27 cellular contexts compared by ENCODE assay signal in genomic region chr9:15972760-15973159, GRCh38.
"Had no signal": no experiment of that assay in that cellular context is flagged by ENCODE, and none has a peak within 500 bp of the region (broad histone marks: within the 10 kb centered on the region; RNA-seq: fewer than 3 reads in every experiment).

No MANE protein-coding gene starts in this region.

- H3K4me3 Mint-ChIP-seq: mesothelial cell of epicardium; naive thymus-derived CD4-positive, alpha-beta T cell; nephron; stimulated activated effector memory CD8-positive, alpha-beta T cell treated with anti-CD3 and anti-CD28 coated beads, Interleukin-12 subunit alpha, Interleukin-12 subunit beta, amount 100 ng/mL, for 72 hours had no signal

- H3K79me2 ChIP-seq: parathyroid adenoma had no signal

- H3K36me3 ChIP-seq: esophagus muscularis mucosa, heart right ventricle, left ventricle myocardium inferior, lower lobe of right lung, neutrophil, right lobe of liver, stomach, thyroid gland had no signal

- H3K4me3 ChIP-seq: esophagus muscularis mucosa, heart right ventricle, left ventricle myocardium inferior, lower lobe of right lung, mucosa of descending colon, right lobe of liver, stomach, thyroid gland had no signal

- H3K27ac Mint-ChIP-seq: mesothelial cell of epicardium; naive thymus-derived CD4-positive, alpha-beta T cell; progenitor cell of endocrine pancreas; stimulated activated effector memory CD8-positive, alpha-beta T cell treated with anti-CD3 and anti-CD28 coated beads, Interleukin-12 subunit alpha, Interleukin-12 subunit beta, amount 100 ng/mL, for 72 hours had no signal

- H3K27ac ChIP-seq: esophagus muscularis mucosa, foreskin keratinocyte, heart right ventricle, left ventricle myocardium inferior, lower lobe of right lung, neutrophil, parathyroid adenoma, right lobe of liver, stomach, thyroid gland had no signal

- H3K36me3 Mint-ChIP-seq: mesothelial cell of epicardium; naive thymus-derived CD4-positive, alpha-beta T cell; stimulated activated effector memory CD8-positive, alpha-beta T cell treated with anti-CD3 and anti-CD28 coated beads, Interleukin-12 subunit alpha, Interleukin-12 subunit beta, amount 100 ng/mL, for 72 hours had no signal

- H3K4me1 Mint-ChIP-seq: mesothelial cell of epicardium; naive thymus-derived CD4-positive, alpha-beta T cell; nephron; stimulated activated effector memory CD8-positive, alpha-beta T cell treated with anti-CD3 and anti-CD28 coated beads, Interleukin-12 subunit alpha, Interleukin-12 subunit beta, amount 100 ng/mL, for 72 hours had no signal

- H3K4me1 ChIP-seq: esophagus muscularis mucosa, foreskin keratinocyte, heart right ventricle, left ventricle myocardium inferior, lower lobe of right lung, parathyroid adenoma, stomach, thyroid gland had no signal

- H3K9me3 Mint-ChIP-seq: mesothelial cell of epicardium; naive thymus-derived CD4-positive, alpha-beta T cell; nephron had no signal

- H3K27me3 Mint-ChIP-seq: naive thymus-derived CD4-positive, alpha-beta T cell; progenitor cell of endocrine pancreas had no signal

- H3K9me3 ChIP-seq: esophagus muscularis mucosa, heart right ventricle, left ventricle myocardium inferior, lower lobe of right lung, mucosa of descending colon, neutrophil, right lobe of liver, stomach, thyroid gland had no signal

- DNase-seq: central memory CD4-positive, alpha-beta T cell; effector CD8-positive, alpha-beta T cell; foreskin keratinocyte; glutamatergic neuron; heart right ventricle; hippocampal formation; islet precursor cell; kidney glomerular epithelial cell; left colon; left ventricle myocardium inferior; lower lobe of right lung; mucosa of descending colon; naive thymus-derived CD4-positive, alpha-beta T cell; right lobe of liver; stimulated activated CD4-positive, alpha-beta T cell treated with anti-CD3 and anti-CD28 coated beads, Interleukin-2, amount 100 ng/mL, for 24 hours; stimulated activated CD4-positive, alpha-beta T cell treated with anti-CD3 and anti-CD28 coated beads, Interleukin-4, amount 100 ng/mL, for 24 hours; stimulated activated naive CD4-positive, alpha-beta T cell treated with Interleukin-2 at 50 U/mL for 16 hours; stomach; thyroid gland; trophoblast cell had no signal

- ATAC-seq: foreskin keratinocyte; heart right ventricle; left colon; lower lobe of right lung; mucosa of descending colon; naive thymus-derived CD4-positive, alpha-beta T cell; right lobe of liver; stimulated activated effector memory CD8-positive, alpha-beta T cell treated with anti-CD3 and anti-CD28 coated beads, Interleukin-12 subunit alpha, Interleukin-12 subunit beta, amount 100 ng/mL, for 72 hours had no signal

- H3K27me3 ChIP-seq: esophagus muscularis mucosa, foreskin keratinocyte, heart right ventricle, neutrophil, right lobe of liver, stomach, thyroid gland had no signal

- H3K9ac ChIP-seq: parathyroid adenoma had no signal

- H2AFZ ChIP-seq: parathyroid adenoma had no signal
